In the genomic region with DNA sequence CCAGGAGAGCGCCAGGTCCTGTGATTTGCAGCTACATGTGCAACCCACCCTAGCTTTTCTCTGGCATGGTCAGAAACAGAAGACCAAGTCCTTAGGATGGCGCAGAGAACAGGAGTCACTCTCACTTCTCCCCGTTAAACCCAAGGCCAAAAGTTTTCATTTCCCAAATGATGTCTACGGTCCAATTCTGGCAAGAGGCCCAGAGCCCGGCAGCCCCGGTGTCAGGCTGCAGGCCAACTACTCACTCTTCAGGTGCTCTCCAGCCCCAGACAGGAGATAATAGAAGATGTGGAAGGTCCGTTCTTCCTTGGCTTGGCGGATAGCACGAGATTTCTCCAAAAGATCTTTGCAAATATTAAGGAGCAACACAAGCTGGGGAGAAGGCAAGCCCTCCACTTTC, we compare ENCODE assay signal across 17 cellular contexts.
DNase-seq lines count a peak whose midpoint lies in the region; ATAC-seq and TF ChIP-seq lines count a peak whose summit lies in the region.
"Had no signal": no experiment of that assay in that cellular context is flagged by ENCODE, and none has a peak within 500 bp of the region (broad histone marks: within the 10 kb centered on the region; RNA-seq: fewer than 3 reads in every experiment).

No MANE protein-coding gene starts in this region.

- ATAC-seq in GM18505 (IDR thresholded peaks at IDR 0.05; ENCODE audit: unreplicated experiment) = no peak
- no peak for ATAC-seq in GM21619 (IDR thresholded peaks at IDR 0.05; ENCODE audit: unreplicated experiment)
- ATAC-seq: GM23338 had no signal

- H3K27me3 Mint-ChIP-seq in CD14-positive monocyte (ENCODE audit: low read depth in 3 of 3) = peaks cover 0 to 3% (median 0%) of the 10 kb centered on the region in 3 donors

- TF ChIP-seq EP300 in esophagus muscularis mucosa (IDR thresholded peaks at IDR 0.05) = no peak
- TF ChIP-seq EP300 in sigmoid colon (IDR thresholded peaks at IDR 0.05) = no peak

- H3K9me3 ChIP-seq in esophagus muscularis mucosa = no peaks in the 10 kb centered on the region
- H3K9me3 ChIP-seq in sigmoid colon = no peaks in the 10 kb centered on the region

- no peak for TF ChIP-seq CTCF in CD14-positive monocyte (IDR thresholded peaks at IDR 0.05)
- no peak for TF ChIP-seq CTCF in esophagus muscularis mucosa (IDR thresholded peaks at IDR 0.05)
- TF ChIP-seq CTCF in sigmoid colon (IDR thresholded peaks at IDR 0.05) = no peak

- H3K27ac ChIP-seq in esophagus muscularis mucosa (replicated peaks in 1 of 4) (peak overlapping the region; percentile 95 to 100 (median 98)), sigmoid colon (peak overlapping the region; percentile 96 to 100 (median 99))
- H3K27ac ChIP-seq: C4-2B, VCaP had no signal

- H3K27ac Mint-ChIP-seq in CD14-positive monocyte = peak overlapping the region in 4 of 7 donors; percentile 6 to 60 (median 24)

- H3K4me1 ChIP-seq in esophagus muscularis mucosa (peaks cover 55 to 87% (median 78%) of the 10 kb centered on the region in 4 donors), sigmoid colon (peaks cover 0 to 78% (median 74%) of the 10 kb centered on the region in 4 donors)

- DNase-seq in CD14-positive monocyte (ENCODE audit: low spot score) = no peak
- no peak for DNase-seq in esophagus muscularis mucosa (ENCODE audit: extremely low spot score)
- DNase-seq in sigmoid colon = no peak
- DNase-seq in NCI-H128 (lab: John Stamatoyannopoulos, UW; ENCODE audit: unreplicated experiment) = no peak
- no peak for DNase-seq in hepatic stellate cell (ENCODE audit: low spot score)
- DNase-seq: activated CD8-positive, alpha-beta memory T cell treated with anti-CD3 and anti-CD28 coated beads, Interleukin-2, amount 50 U/mL, for 4 hours; hypothalamus; Kasumi-1; NCI-H187; NCI-H748 treated with DMSO at 0.1 percent for 48 hours; posterior cingulate gyrus; stimulated activated CD4-positive, alpha-beta T cell treated with anti-CD3 and anti-CD28 coated beads, Interleukin-2, amount 100 ng/mL, for 24 hours had no signal

- 40% methylated on average over 9 of the region's 9 CpGs for WGBS in esophagus muscularis mucosa
- WGBS in sigmoid colon, 2 donors = 76 to 77% methylated on average over 9 of the region's 9 CpGs

- TF ChIP-seq POLR2A in GM18505 (IDR thresholded peaks at IDR 0.05; ENCODE audit: borderline replicate concordance, extremely low read depth, insufficient read depth, insufficient read length) = peak; percentile 9
- no peak for TF ChIP-seq POLR2A in esophagus muscularis mucosa (IDR thresholded peaks at IDR 0.05; ENCODE audit: low read depth)
- TF ChIP-seq POLR2A in sigmoid colon (IDR thresholded peaks at IDR 0.05) = no peak

- H3K4me3 ChIP-seq in esophagus muscularis mucosa (no peak overlapping the region), sigmoid colon (no peak overlapping the region)
- H3K4me3 ChIP-seq: GM23338 had no signal

- H3K27me3 ChIP-seq in esophagus muscularis mucosa (no peaks in the 10 kb centered on the region), sigmoid colon (no peaks in the 10 kb centered on the region)

- intact Hi-C loops in CD14-positive monocyte (cut with micrococcal nuclease) = no loop called here
- intact Hi-C loops in esophagus muscularis mucosa (cut with DNase I) = no loop called here
- intact Hi-C loops in sigmoid colon (cut with DNase I) = loop anchor here (5.0 kb wide), 1 partner anchor 37 kb away; no protein-coding TSS in a partner anchor

- H3K36me3 ChIP-seq in esophagus muscularis mucosa (peaks cover 71 to 95% (median 84%) of the 10 kb centered on the region in 4 donors), sigmoid colon (peaks cover 33 to 91% (median 76%) of the 10 kb centered on the region in 4 donors)

- H3K4me1 Mint-ChIP-seq in CD14-positive monocyte = no peaks in the 10 kb centered on the region
- H3K4me1 Mint-ChIP-seq: GM23338 had no signal

- no peaks in the 10 kb centered on the region for H3K9me3 Mint-ChIP-seq in CD14-positive monocyte
- H3K9me3 Mint-ChIP-seq: GM23338 had no signal

- H3K36me3 Mint-ChIP-seq in CD14-positive monocyte = peaks cover 86 to 100% of the 10 kb centered on the region in 2 donors

- no peak overlapping the region for H3K4me3 Mint-ChIP-seq in CD14-positive monocyte
- H3K4me3 Mint-ChIP-seq: GM23338 had no signal
